In the genomic region with DNA sequence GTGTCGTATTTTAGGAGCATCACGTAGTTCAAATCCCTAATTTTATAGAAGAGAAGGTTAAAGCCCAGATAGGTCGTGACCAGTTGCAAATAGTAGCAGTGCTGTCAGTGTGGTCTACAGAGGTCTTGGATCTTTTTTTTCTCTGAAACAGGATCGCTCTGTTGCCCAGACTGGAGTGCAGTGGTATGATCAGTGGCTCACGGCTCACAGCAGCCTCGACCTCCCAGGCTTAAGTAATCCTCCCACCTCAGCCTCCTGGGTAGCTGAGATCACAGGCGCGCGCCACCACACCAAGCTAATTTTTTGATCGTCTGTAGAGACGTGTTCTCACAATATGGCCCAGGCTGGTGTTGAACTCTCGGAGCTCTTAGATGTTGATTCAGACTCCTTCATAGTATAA, we compare ENCODE assay signal across 8 cellular contexts. TPM values are rescaled to one million over a fixed set of nuclear protein-coding genes. Genes with fewer than 3 reads are reported as not detected.
DNase-seq lines count a peak whose midpoint lies in the region; TF ChIP-seq lines count a peak whose summit lies in the region.

No MANE protein-coding gene starts in this region.

- H3K27ac ChIP-seq in Karpas-422 (ENCODE audit: low read length), result peak overlapping the region; percentile 82; the same call in 1 of the 2 replicates
- peak overlapping the region; percentile 99 for H3K27ac ChIP-seq in caudate nucleus (ENCODE audit: low read depth, low read length)
- H3K27ac ChIP-seq in muscle layer of duodenum (ENCODE audit: low read length), result no peak overlapping the region

- peaks cover 16% of the 10 kb centered on the region; the same call in 1 of the 2 replicates for H3K36me3 ChIP-seq in Karpas-422 (ENCODE audit: insufficient read depth, low read length)
- peaks cover 0 to 7% of the 10 kb centered on the region in 2 donors for H3K36me3 ChIP-seq in muscle layer of duodenum (ENCODE audit: control insufficient read depth in 1 of 2, insufficient read depth in 2 of 2, low read length in 2 of 2)

- H3K9me2 ChIP-seq in Karpas-422 (replicated peaks; ENCODE audit: insufficient read depth, low read length), result no peaks in the 10 kb centered on the region

- H3K9ac ChIP-seq in Karpas-422 (ENCODE audit: low read length), result peak overlapping the region; percentile 97

- H3K79me2 ChIP-seq in Karpas-422 (ENCODE audit: low read length), result peaks cover 77% of the 10 kb centered on the region

- DNase-seq in AG10803 (ENCODE audit: low read depth) (no peak), Karpas-422 (no peak), caudate nucleus (lab: John Stamatoyannopoulos, UW) (no peak), cortex of kidney (lab: John Stamatoyannopoulos, UW) (no peak), DMS79 (lab: John Stamatoyannopoulos, UW) (no peak), NCI-H2081 treated with DMSO at 0.1 percent for 48 hours (lab: John Stamatoyannopoulos, UW) (no peak)
- no peak for DNase-seq in activated CD4-positive, CD25-positive, alpha-beta regulatory T cell (lab: John Stamatoyannopoulos, UW)

- no peak for TF ChIP-seq CTCF in AG10803 (conservative IDR thresholded peaks at IDR 0.05; ENCODE audit: low read length)

- H3K4me2 ChIP-seq in Karpas-422 (ENCODE audit: low read depth, low read length, poor library complexity, severe bottlenecking), result peak overlapping the region; percentile 92

- no peaks in the 10 kb centered on the region for H3K9me3 ChIP-seq in Karpas-422 (ENCODE audit: low read length)
- no peaks in the 10 kb centered on the region for H3K9me3 ChIP-seq in muscle layer of duodenum (ENCODE audit: control insufficient read depth in 1 of 2, low read length in 2 of 2)

- no peak overlapping the region for H2AFZ ChIP-seq in Karpas-422 (ENCODE audit: low read length)

- no peaks in the 10 kb centered on the region for H3K27me3 ChIP-seq in Karpas-422 (ENCODE audit: low read length)
- H3K27me3 ChIP-seq in muscle layer of duodenum (ENCODE audit: low read depth, low read length), result no peaks in the 10 kb centered on the region

- peaks cover 60% of the 10 kb centered on the region for H3K4me1 ChIP-seq in Karpas-422 (ENCODE audit: low read length)
- peaks cover 7 to 57% of the 10 kb centered on the region in 2 donors for H3K4me1 ChIP-seq in muscle layer of duodenum (ENCODE audit: control insufficient read depth in 1 of 2, insufficient read depth in 2 of 2, low read length in 2 of 2)

- H4K20me1 ChIP-seq in Karpas-422 (ENCODE audit: insufficient read depth, low read depth, low read length), result peaks cover 62% of the 10 kb centered on the region

- H3K4me3 ChIP-seq in AG10803 (ENCODE audit: low read length) (peak overlapping the region; percentile 90), Karpas-422 (ENCODE audit: low read length) (peak overlapping the region; percentile 91), muscle layer of duodenum (ENCODE audit: low read depth in 1 of 2, low read length in 2 of 2) (peak overlapping the region; percentile 82 to 98)

RNA-seq across cellular contexts. Expression of gene MATR3, which starts 2.2 kb away (rescaled TPM):
- 188 and 245 TPM in 2 replicates for total RNA-seq in Karpas-422 (2014; rRNA removed; shearing (Covaris generic); ENCODE audit: low replicate concordance)

RNA-seq across cellular contexts. Expression of gene PAIP2, which starts 46.0 kb away (rescaled TPM):
- total RNA-seq in Karpas-422 (2014; rRNA removed; shearing (Covaris generic); ENCODE audit: low replicate concordance), result 111 and 113 TPM in 2 replicates
